Comparison of ENCODE assay signal across 8 cellular contexts in the genomic region with DNA sequence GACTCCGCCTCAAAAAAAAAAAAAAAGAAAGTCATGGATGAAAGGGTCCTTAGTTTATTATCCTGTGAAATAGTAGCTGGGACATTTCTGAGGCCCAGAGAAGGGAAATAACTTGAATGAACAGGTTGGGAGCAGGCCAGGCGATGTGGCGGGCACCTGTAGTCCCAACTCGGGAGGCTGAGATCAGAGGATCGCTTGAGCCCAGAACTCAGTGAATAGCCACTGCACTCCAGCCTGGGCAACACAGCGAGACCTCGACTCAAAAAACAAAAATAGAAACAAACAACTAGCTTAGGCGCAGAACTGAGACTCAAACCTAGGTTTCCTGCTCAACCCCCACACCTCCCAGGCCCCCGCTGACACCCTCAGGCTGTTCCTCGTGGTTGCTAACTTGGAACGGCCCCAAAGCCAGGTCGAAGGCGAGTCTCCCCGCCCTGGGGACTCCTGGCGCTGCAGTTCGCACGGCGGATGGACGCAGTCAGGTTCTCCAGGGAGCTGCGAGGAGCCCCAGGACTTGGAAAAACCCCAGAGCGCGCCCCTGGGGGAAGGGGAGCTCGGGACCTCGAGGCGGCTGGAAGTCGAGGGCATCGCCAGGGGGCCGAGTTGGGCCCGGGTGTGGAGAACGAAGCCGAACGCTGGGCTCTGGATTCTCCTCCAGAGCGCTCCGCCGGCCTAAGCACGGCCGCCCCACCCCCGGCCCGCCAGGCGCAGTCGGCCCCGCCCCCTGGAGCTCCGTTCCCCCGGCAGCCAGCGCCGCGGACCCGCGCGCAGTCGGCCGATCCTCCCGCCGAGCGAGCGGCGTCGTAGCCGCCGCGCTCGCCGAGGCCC. TPM values are rescaled to one million over a fixed set of nuclear protein-coding genes. Genes with fewer than 3 reads are reported as not detected.
DNase-seq lines count a peak whose midpoint lies in the region; ATAC-seq, FAIRE-seq and TF ChIP-seq lines count a peak whose summit lies in the region.

Gene STOX1, plus strand, starts transcription at position 768 of the 828 bp plus-strand sequence. CDS start 93 bp downstream, outside the sequence.

- H3K9me3 ChIP-seq in lung (ENCODE audit: control insufficient read depth in 2 of 2, insufficient read depth in 1 of 2, low read length in 1 of 2) = no peaks in the 10 kb centered on the region

- DNase-seq in GM12891 (ENCODE audit: insufficient read length, low spot score) = peak; percentile 82
- DNase-seq in NCI-H2227 treated with DMSO at 0.1 percent for 48 hours (lab: John Stamatoyannopoulos, UW) = peak; percentile 37
- DNase-seq in activated CD4-positive, alpha-beta T cell treated with anti-CD3 and anti-CD28 coated beads, Interleukin-2, amount 50 U/mL, for 1 hour = peak; percentile 49
- peak; percentile 32 for DNase-seq in lung (ENCODE audit: low spot score)
- DNase-seq in stimulated activated CD8-positive, alpha-beta memory T cell treated with anti-CD3 and anti-CD28 coated beads, Interleukin-12 subunit alpha, Interleukin-12 subunit beta, amount 100 ng/mL, for 1 hour (ENCODE audit: low read depth) = peak; percentile 17
- no peak for DNase-seq in ureter (ENCODE audit: low spot score)

- WGBS in lung, 2 donors = 5 to 10% methylated on average over 35 to 63 of the region's 63 CpGs

- H3K36me3 Mint-ChIP-seq in dendritic cell treated with granulocyte-macrophage colony-stimulating factor and Interleukin-4, amounts not matched to agents 40 ng/mL and 50 ng/mL, for 4 days (ENCODE audit: low read depth) = no peaks in the 10 kb centered on the region

- peaks cover 5% of the 10 kb centered on the region for H3K4me1 Mint-ChIP-seq in dendritic cell treated with granulocyte-macrophage colony-stimulating factor and Interleukin-4, amounts not matched to agents 40 ng/mL and 50 ng/mL, for 4 days (ENCODE audit: low read depth)

- H3K27ac Mint-ChIP-seq in dendritic cell treated with granulocyte-macrophage colony-stimulating factor and Interleukin-4, amounts not matched to agents 40 ng/mL and 50 ng/mL, for 4 days = no peak within 1 kb of the TSS

- H3K9me3 Mint-ChIP-seq in dendritic cell treated with granulocyte-macrophage colony-stimulating factor and Interleukin-4, amounts not matched to agents 40 ng/mL and 50 ng/mL, for 4 days = no peaks in the 10 kb centered on the region

- peak; percentile 95 for FAIRE-seq in GM12891 (lab: Jason Lieb, UNC)

- peaks cover 0 to 2% of the 10 kb centered on the region in 2 donors for H3K4me1 ChIP-seq in lung (ENCODE audit: control insufficient read depth in 2 of 2, insufficient read depth in 2 of 2, low read length in 2 of 2)

- no peak for TF ChIP-seq CTCF in lung (IDR thresholded peaks at IDR 0.05; ENCODE audit: control extremely low read depth, extremely low read depth)

- no peak for TF ChIP-seq POLR2A in GM12891 (IDR thresholded peaks at IDR 0.05; ENCODE audit: low read depth, low read length)

- H3K36me3 ChIP-seq in lung (ENCODE audit: control insufficient read depth in 2 of 2, insufficient read depth in 2 of 2, low read length in 2 of 2) = no peaks in the 10 kb centered on the region

- no peak within 1 kb of the TSS for H3K27ac ChIP-seq in lung (ENCODE audit: low read depth in 1 of 2, low read length in 1 of 2)

- peaks cover 40% of the 10 kb centered on the region for H3K27me3 Mint-ChIP-seq in dendritic cell treated with granulocyte-macrophage colony-stimulating factor and Interleukin-4, amounts not matched to agents 40 ng/mL and 50 ng/mL, for 4 days

- intact Hi-C loops in dendritic cell treated with granulocyte-macrophage colony-stimulating factor and Interleukin-4, amounts not matched to agents 40 ng/mL and 50 ng/mL, for 4 days (cut with micrococcal nuclease) = no loop called here

- no peaks in the 10 kb centered on the region for H3K27me3 ChIP-seq in lung (ENCODE audit: control insufficient read depth, insufficient read depth)

- H3K4me3 ChIP-seq in lung = peak within 1 kb of the TSS; percentile 49

- peak within 1 kb of the TSS; percentile 73 for H3K4me3 Mint-ChIP-seq in dendritic cell treated with granulocyte-macrophage colony-stimulating factor and Interleukin-4, amounts not matched to agents 40 ng/mL and 50 ng/mL, for 4 days

- ATAC-seq in HG02678 (IDR thresholded peaks at IDR 0.05; ENCODE audit: unreplicated experiment) (peak; percentile 70), lung (ENCODE audit: insufficient read depth, low FRiP score) (peak; percentile 86)

TF ChIP-seq in GM12891, 5 proteins besides CTCF, POLR2A, EP300 and RAD21:
- no peak for TF ChIP-seq PAX5 (IDR thresholded peaks at IDR 0.05; ENCODE audit: insufficient read depth, low read length, severe bottlenecking)
- TF ChIP-seq POLR2AphosphoS5 (IDR thresholded peaks at IDR 0.05; ENCODE audit: low read depth, low read length) = no peak
- no peak for TF ChIP-seq SPI1 (IDR thresholded peaks at IDR 0.05; ENCODE audit: low read depth, low read length)
- TF ChIP-seq POU2F2 (IDR thresholded peaks at IDR 0.05; ENCODE audit: low read depth, low read length) = no peak
- TF ChIP-seq TAF1 (IDR thresholded peaks at IDR 0.05; ENCODE audit: low read depth, low read length) = no peak

RNA-seq across cellular contexts. Expression of gene STOX1, which starts in this region (rescaled TPM):
- polyA plus RNA-seq in GM12891 (2012; ENCODE audit: low read depth, missing spikeins) = 0.54 TPM
- total RNA-seq in lung = 10 to 100 TPM in 1 of 2 donors, 1 to 10 TPM in 1; 5.8 to 10.1 TPM
- polyA plus RNA-seq in lung = 1 to 10 TPM; 1.8 to 2.1 TPM
- total RNA-seq in ureter = 1.1 TPM
